ENCODE assay signal across 31 cellular contexts in genomic region chr7:16178585-16178984, GRCh38.
"Had no signal": no experiment of that assay in that cellular context is flagged by ENCODE, and none has a peak within 500 bp of the region (broad histone marks: within the 10 kb centered on the region; RNA-seq: fewer than 3 reads in every experiment).

No MANE protein-coding gene starts in this region.

- ATAC-seq: natural killer cell; psoas muscle; right cardiac atrium; sciatic nerve; stimulated activated memory B cell treated with anti-CD40 and anti-IgM and Interleukin-4, amounts not matched to agents 10 μg/mL and 1 μg/mL and 100 μg/mL, for 72 hours; stimulated activated naive CD8-positive, alpha-beta T cell treated with anti-CD3 and anti-CD28 coated beads, Interleukin-15, amount 100 ng/mL, for 72 hours; stimulated activated naive CD8-positive, alpha-beta T cell treated with anti-CD3 and anti-CD28 coated beads, Interleukin-15, Interleukin-2, amounts not matched to agents 100 U/mL and 50 U/mL, for 24 hours; upper lobe of right lung had no signal

- H3K9ac ChIP-seq: neural progenitor cell, parathyroid adenoma had no signal

- H3K27ac ChIP-seq: neural progenitor cell, ovary, parathyroid adenoma, psoas muscle, skin epidermis, spleen, suprapubic skin, testis, tibial artery, transverse colon, upper lobe of right lung, uterus had no signal

- H3K4me3 Mint-ChIP-seq: natural killer cell; nephron; neural progenitor cell; stimulated activated memory B cell treated with anti-CD40 and anti-IgM and Interleukin-4, amounts not matched to agents 10 μg/mL and 1 μg/mL and 100 μg/mL, for 72 hours; stimulated activated naive CD8-positive, alpha-beta T cell treated with anti-CD3 and anti-CD28 coated beads, Interleukin-15, amount 100 ng/mL, for 72 hours; type B pancreatic cell had no signal

- H3K9me3 Mint-ChIP-seq: natural killer cell; nephron; neural progenitor cell; stimulated activated naive CD8-positive, alpha-beta T cell treated with anti-CD3 and anti-CD28 coated beads, Interleukin-15, amount 100 ng/mL, for 72 hours; type B pancreatic cell had no signal

- H3K4me1 ChIP-seq: neural progenitor cell, parathyroid adenoma, psoas muscle, spleen, suprapubic skin, testis, tibial artery, transverse colon, upper lobe of right lung, uterus had no signal

- H3K4me2 ChIP-seq: neural progenitor cell, smooth muscle cell had no signal

- H3K4me3 ChIP-seq: neural progenitor cell, ovary, psoas muscle, skin epidermis, smooth muscle cell, spleen, suprapubic skin, testis, tibial artery, transverse colon, upper lobe of right lung, uterus had no signal

- H3K27me3 ChIP-seq: neural progenitor cell, ovary, spleen, suprapubic skin, testis, tibial artery, transverse colon, upper lobe of right lung, uterus had no signal

- DNase-seq: natural killer cell; occipital lobe; ovary; posterior cingulate gyrus; psoas muscle; right cardiac atrium; spleen; stimulated activated CD4-positive, alpha-beta T cell treated with anti-CD3 and anti-CD28 coated beads, Interleukin-12 subunit alpha, Interleukin-12 subunit beta, amount 100 ng/mL, for 4 hours; stimulated activated CD4-positive, alpha-beta T cell treated with anti-CD3 and anti-CD28 coated beads, Interleukin-1b, Interleukin-23, amount 100 ng/mL, for 48 hours; stimulated activated CD4-positive, alpha-beta T cell treated with anti-CD3 and anti-CD28 coated beads, Interleukin-4, amount 100 ng/mL, for 1 hour; stimulated activated CD4-positive, alpha-beta T cell treated with anti-CD3 and anti-CD28 coated beads, Interleukin-4, amount 100 ng/mL, for 4 hours; stimulated activated CD8-positive, alpha-beta memory T cell treated with anti-CD3 and anti-CD28 coated beads, Interleukin-4, amount 100 ng/mL, for 48 hours; stimulated activated naive CD4-positive, alpha-beta T cell; stimulated activated naive CD8-positive, alpha-beta T cell treated with anti-CD3 and anti-CD28 coated beads, Interleukin-15, amount 100 ng/mL, for 72 hours; stimulated activated naive CD8-positive, alpha-beta T cell treated with anti-CD3 and anti-CD28 coated beads, Interleukin-15, Interleukin-2, amounts not matched to agents 100 U/mL and 50 U/mL, for 24 hours; substantia nigra; testis; tibial artery; transverse colon; upper lobe of right lung; uterus had no signal

- H3K27ac Mint-ChIP-seq: natural killer cell; neural progenitor cell; progenitor cell of endocrine pancreas; stimulated activated memory B cell treated with anti-CD40 and anti-IgM and Interleukin-4, amounts not matched to agents 10 μg/mL and 1 μg/mL and 100 μg/mL, for 72 hours; stimulated activated naive CD8-positive, alpha-beta T cell treated with anti-CD3 and anti-CD28 coated beads, Interleukin-15, amount 100 ng/mL, for 72 hours; type B pancreatic cell had no signal

- H2AFZ ChIP-seq: neural progenitor cell, parathyroid adenoma had no signal

- H3K9me3 ChIP-seq: ovary, psoas muscle, spleen, suprapubic skin, testis, tibial artery, transverse colon, upper lobe of right lung, uterus had no signal

- H3K36me3 ChIP-seq: neural progenitor cell, ovary, spleen, suprapubic skin, tibial artery, upper lobe of right lung, uterus had no signal

- H3K4me1 Mint-ChIP-seq: natural killer cell; neural progenitor cell; stimulated activated memory B cell treated with anti-CD40 and anti-IgM and Interleukin-4, amounts not matched to agents 10 μg/mL and 1 μg/mL and 100 μg/mL, for 72 hours; stimulated activated naive CD8-positive, alpha-beta T cell treated with anti-CD3 and anti-CD28 coated beads, Interleukin-15, amount 100 ng/mL, for 72 hours had no signal

- H3K36me3 Mint-ChIP-seq: natural killer cell; neural progenitor cell; stimulated activated memory B cell treated with anti-CD40 and anti-IgM and Interleukin-4, amounts not matched to agents 10 μg/mL and 1 μg/mL and 100 μg/mL, for 72 hours; type B pancreatic cell had no signal

- H3K27me3 Mint-ChIP-seq: progenitor cell of endocrine pancreas; stimulated activated memory B cell treated with anti-CD40 and anti-IgM and Interleukin-4, amounts not matched to agents 10 μg/mL and 1 μg/mL and 100 μg/mL, for 72 hours; stimulated activated naive CD8-positive, alpha-beta T cell treated with anti-CD3 and anti-CD28 coated beads, Interleukin-15, amount 100 ng/mL, for 72 hours; type B pancreatic cell had no signal
